Comparison of ENCODE assay signal across 2 cellular contexts in genomic region chr6:166877906-166878305, GRCh38.
A peak's percentile ranks its signal among the peaks of the same experiment; 100 is the strongest.
TF ChIP-seq lines count a peak whose summit lies in the region.

No MANE protein-coding gene starts in this region.

TF ChIP-seq in HCT116, 20 proteins besides CTCF, POLR2A, EP300 and RAD21 (continued from another document):
- TF ChIP-seq FOSL1 (IDR thresholded peaks at IDR 0.05; ENCODE audit: low read depth): peak; percentile 22; the same call in 1 of the 2 replicates
- no peak for TF ChIP-seq ELF1 (IDR thresholded peaks at IDR 0.05; ENCODE audit: borderline replicate concordance, low read depth)
- no peak for TF ChIP-seq JUND (IDR thresholded peaks at IDR 0.05)

TF ChIP-seq in HepG2, 621 proteins besides CTCF, POLR2A, EP300 and RAD21:
- TF ChIP-seq CAMTA2 (CRISPR knock-in tag; IDR thresholded peaks at IDR 0.05; ENCODE audit: borderline replicate concordance) (no peak), MEIS1 (CRISPR knock-in tag; IDR thresholded peaks at IDR 0.05; ENCODE audit: borderline replicate concordance) (no peak), ZNF383 (CRISPR knock-in tag; IDR thresholded peaks at IDR 0.05; ENCODE audit: borderline replicate concordance) (no peak), ZNF264 (CRISPR knock-in tag; IDR thresholded peaks at IDR 0.05) (no peak), ELK4 (CRISPR knock-in tag; IDR thresholded peaks at IDR 0.05; ENCODE audit: borderline replicate concordance) (no peak), ZNF570 (CRISPR knock-in tag; IDR thresholded peaks at IDR 0.05; ENCODE audit: borderline replicate concordance) (no peak), ZNF136 (CRISPR knock-in tag; IDR thresholded peaks at IDR 0.05; ENCODE audit: low read depth) (no peak)
- TF ChIP-seq, protein P1, sequence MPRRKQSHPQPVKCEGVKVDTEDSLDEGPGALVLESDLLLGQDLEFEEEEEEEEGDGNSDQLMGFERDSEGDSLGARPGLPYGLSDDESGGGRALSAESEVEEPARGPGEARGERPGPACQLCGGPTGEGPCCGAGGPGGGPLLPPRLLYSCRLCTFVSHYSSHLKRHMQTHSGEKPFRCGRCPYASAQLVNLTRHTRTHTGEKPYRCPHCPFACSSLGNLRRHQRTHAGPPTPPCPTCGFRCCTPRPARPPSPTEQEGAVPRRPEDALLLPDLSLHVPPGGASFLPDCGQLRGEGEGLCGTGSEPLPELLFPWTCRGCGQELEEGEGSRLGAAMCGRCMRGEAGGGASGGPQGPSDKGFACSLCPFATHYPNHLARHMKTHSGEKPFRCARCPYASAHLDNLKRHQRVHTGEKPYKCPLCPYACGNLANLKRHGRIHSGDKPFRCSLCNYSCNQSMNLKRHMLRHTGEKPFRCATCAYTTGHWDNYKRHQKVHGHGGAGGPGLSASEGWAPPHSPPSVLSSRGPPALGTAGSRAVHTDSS (CRISPR knock-in tag; conservative IDR thresholded peaks at IDR 0.05): no peak
